ENCODE assay signal across 19 cellular contexts in the genomic region with DNA sequence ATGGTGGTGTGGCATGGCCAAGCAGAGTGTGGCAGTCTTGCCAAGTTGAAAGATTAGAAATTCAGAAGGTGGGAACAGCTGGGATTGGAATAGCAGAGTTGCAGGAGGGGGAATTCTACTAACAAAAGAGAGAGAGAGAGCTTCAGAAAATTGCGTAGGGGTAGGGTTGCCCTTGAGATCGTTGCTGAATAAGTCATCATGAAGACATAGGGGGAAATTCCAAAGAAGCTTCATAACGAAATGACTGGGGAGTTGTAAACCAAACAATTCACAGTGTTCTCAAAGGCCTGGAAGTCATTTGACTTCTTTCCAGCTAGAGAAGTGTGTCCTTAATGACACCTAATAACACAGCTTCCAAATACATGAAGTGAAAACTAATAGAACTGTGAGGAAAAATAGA. TPM values are rescaled to one million over a fixed set of nuclear protein-coding genes. Genes with fewer than 3 reads are reported as not detected.
DNase-seq lines count a peak whose midpoint lies in the region; ATAC-seq and TF ChIP-seq lines count a peak whose summit lies in the region.
"Had no signal": no experiment of that assay in that cellular context is flagged by ENCODE, and none has a peak within 500 bp of the region (broad histone marks: within the 10 kb centered on the region; RNA-seq: fewer than 3 reads in every experiment).

No MANE protein-coding gene starts in this region.

- no peaks in the 10 kb centered on the region for H3K36me3 ChIP-seq in transverse colon
- H3K36me3 ChIP-seq: ascending aorta, spleen had no signal

- peaks cover 12% of the 10 kb centered on the region for H3K4me1 Mint-ChIP-seq in HFFc6 (ENCODE audit: low read depth)

- peaks cover 0 to 27% (median 0%) of the 10 kb centered on the region in 4 donors for H3K4me1 ChIP-seq in transverse colon
- H3K4me1 ChIP-seq: ascending aorta had no signal

- H3K4me3 ChIP-seq in AG10803 (ENCODE audit: low read length) (no peak overlapping the region), transverse colon (no peak overlapping the region)
- H3K4me3 ChIP-seq: ascending aorta, psoas muscle, spleen had no signal

- H3K9me3 Mint-ChIP-seq in HFFc6: no peaks in the 10 kb centered on the region

- no peak for TF ChIP-seq CTCF in AG10803 (conservative IDR thresholded peaks at IDR 0.05; ENCODE audit: low read length)
- TF ChIP-seq CTCF in HFFc6 (IDR thresholded peaks at IDR 0.05): no peak
- no peak for TF ChIP-seq CTCF in transverse colon (IDR thresholded peaks at IDR 0.05)

- H3K27ac Mint-ChIP-seq in HFFc6: peak overlapping the region; percentile 25
- H3K27ac Mint-ChIP-seq: nephron progenitor cell had no signal

- WGBS in transverse colon (ENCODE audit: low coverage in 1 of 2), 2 donors: 64 to 74% methylated on average over 3 of the region's 3 CpGs

- ATAC-seq in HG02938 (IDR thresholded peaks at IDR 0.05; ENCODE audit: unreplicated experiment): no peak
- no peak for ATAC-seq in HG02970 (IDR thresholded peaks at IDR 0.05; ENCODE audit: low FRiP score, unreplicated experiment)
- ATAC-seq in GM21737 (IDR thresholded peaks at IDR 0.05; ENCODE audit: unreplicated experiment): no peak
- ATAC-seq: activated T-cell treated with anti-CD3 and anti-CD28 coated beads, Interleukin-2, amount 50 U/mL, for 4 hours; psoas muscle had no signal

- peak; percentile 58 for DNase-seq in AG10803 (ENCODE audit: low read depth)
- no peak for DNase-seq in HFFc6
- DNase-seq in amniotic epithelial cell (ENCODE audit: low read depth): peak; percentile 86
- peak; percentile 78 for DNase-seq in kidney glomerular epithelial cell (lab: John Stamatoyannopoulos, UW)
- DNase-seq in transverse colon: no peak
- DNase-seq: ACHN; activated CD4-positive, CD25-positive, alpha-beta regulatory T cell; activated naive CD4-positive, alpha-beta T cell treated with anti-CD3 and anti-CD28 coated beads, Interleukin-2, amount 50 U/mL, for 16 hours; activated T-cell treated with anti-CD3 and anti-CD28 coated beads, Interleukin-2, amount 50 U/mL, for 4 hours; GF-D8; NCI-H1694; nephron progenitor cell; psoas muscle; spleen; stimulated activated CD8-positive, alpha-beta memory T cell treated with anti-CD3 and anti-CD28 coated beads, Interleukin-4, amount 100 ng/mL, for 48 hours had no signal

- no peak overlapping the region for H3K27ac ChIP-seq in transverse colon
- H3K27ac ChIP-seq: ascending aorta, psoas muscle, spleen had no signal

- intact Hi-C loops in transverse colon (cut with DNase I; ENCODE audit: low total_unique reads): no loop called here

- H3K4me3 Mint-ChIP-seq in HFFc6: peak overlapping the region; percentile 14; the same call in 1 of the 2 replicates
- H3K4me3 Mint-ChIP-seq: activated T-cell treated with anti-CD3 and anti-CD28 coated beads, Interleukin-2, amount 50 U/mL, for 4 hours; nephron progenitor cell had no signal

- H3K36me3 Mint-ChIP-seq in HFFc6 (ENCODE audit: low read depth): no peaks in the 10 kb centered on the region

- TF ChIP-seq EP300 in transverse colon (IDR thresholded peaks at IDR 0.05; ENCODE audit: low read depth): no peak

- in situ Hi-C loops in transverse colon (cut with MboI; ENCODE audit: low pct_ligation_motif_present in 1 of 4, low pct_unique_long_range_greater_than_20kb in 1 of 4, low sequenced_read_pairs in 3 of 4): no loop called here

- no peak for TF ChIP-seq POLR2A in transverse colon (IDR thresholded peaks at IDR 0.05)

- no peaks in the 10 kb centered on the region for H3K27me3 Mint-ChIP-seq in HFFc6 (ENCODE audit: insufficient read depth)

- no peaks in the 10 kb centered on the region for H3K9me3 ChIP-seq in transverse colon
- H3K9me3 ChIP-seq: ascending aorta, psoas muscle had no signal

- no peaks in the 10 kb centered on the region for H3K27me3 ChIP-seq in transverse colon
- H3K27me3 ChIP-seq: ascending aorta, spleen had no signal

RNA-seq across cellular contexts. Expression of gene TIPARP, which starts 26.3 kb away (rescaled TPM):
- 10 to 100 TPM; 60.6 to 78.0 (median 67.4) TPM for total RNA-seq in HFFc6 (2021; fragmentation: NEBNext Ultra II Directional; extraction: Animal tissue kit (Norgen Biotek cat#: 25700))
- total RNA-seq in transverse colon: 10 to 100 TPM; 11.9 to 47.1 (median 34.3) TPM

Comparison
In these comparisons a context has a peak if more than half of its experiments do, and no peak if none do; other contexts are left out.
1. DNase-seq: peak in AG10803 (single experiment), amniotic epithelial cell (single experiment) and kidney glomerular epithelial cell (single experiment); none in HFFc6 (single experiment) and transverse colon (single experiment).